ENCODE assay signal across 27 cellular contexts in genomic region chr14:23639891-23640523, GRCh38. TPM values are rescaled to one million over a fixed set of nuclear protein-coding genes. Genes with fewer than 3 reads are reported as not detected.
DNase-seq lines count a peak whose midpoint lies in the region; ATAC-seq, FAIRE-seq and TF ChIP-seq lines count a peak whose summit lies in the region.
"Had no signal": no experiment of that assay in that cellular context is flagged by ENCODE, and none has a peak within 500 bp of the region (broad histone marks: within the 10 kb centered on the region; RNA-seq: fewer than 3 reads in every experiment).

No MANE protein-coding gene starts in this region.

- peaks cover 37% of the 10 kb centered on the region for H3K79me2 ChIP-seq in HepG2 (ENCODE audit: insufficient read depth, low read length)

- H3K4me3 ChIP-seq in HepG2 (replicated peaks in 1 of 3; ENCODE audit: insufficient read depth in 1 of 3, low read depth in 2 of 3, low read length in 3 of 3) (peak overlapping the region in 2 of 3 experiments; percentile 74 to 91; a peak in 4 of 6 replicates), right lobe of liver (no peak overlapping the region), endodermal cell (ENCODE audit: low read length) (no peak overlapping the region), prostate gland (no peak overlapping the region), vagina (no peak overlapping the region)
- H3K4me3 ChIP-seq: A549, BLaER1, GM12878, HAP-1, right atrium auricular region had no signal

- H3K27ac Mint-ChIP-seq in endodermal cell: no peak overlapping the region
- H3K27ac Mint-ChIP-seq: activated B cell treated with CpG ODN at 0.5 μM for 24 hours; activated T-helper 1 cell treated with anti-CD3 and anti-CD28 coated beads, Interleukin-12 subunit alpha, Interleukin-12 subunit beta, Interleukin-2, Interleukin-4 antibody, amounts not matched to agents 30 ng/mL and 10 ng/mL and 1 ng/mL, durations not matched to agents 14 hours and 24 hours and 36 hours; naive B cell had no signal

- no peak overlapping the region for H2AFZ ChIP-seq in HepG2 (ENCODE audit: low read length)

- no peaks in the 10 kb centered on the region; a peak in 1 of 5 replicates for H3K27me3 ChIP-seq in HepG2 (ENCODE audit: control insufficient read depth in 1 of 2, insufficient read depth in 2 of 2, low read length in 2 of 2)
- H3K27me3 ChIP-seq in right lobe of liver: no peaks in the 10 kb centered on the region
- H3K27me3 ChIP-seq in endodermal cell (ENCODE audit: control insufficient read depth, insufficient read depth, low read length, poor library complexity, severe bottlenecking): no peaks in the 10 kb centered on the region
- no peaks in the 10 kb centered on the region for H3K27me3 ChIP-seq in prostate gland (replicated peaks; ENCODE audit: insufficient read depth)
- H3K27me3 ChIP-seq in vagina: no peaks in the 10 kb centered on the region
- H3K27me3 ChIP-seq: BLaER1, right atrium auricular region had no signal

- H3K4me1 Mint-ChIP-seq in endodermal cell: no peaks in the 10 kb centered on the region
- H3K4me1 Mint-ChIP-seq: activated B cell treated with CpG ODN at 0.5 μM for 24 hours had no signal

- peaks cover 43 to 58% of the 10 kb centered on the region in 2 experiments for H3K36me3 ChIP-seq in HepG2 (replicated peaks in 1 of 2; ENCODE audit: control insufficient read depth in 1 of 2, insufficient read depth in 2 of 2, low read length in 2 of 2)
- no peaks in the 10 kb centered on the region for H3K36me3 ChIP-seq in right lobe of liver
- H3K36me3 ChIP-seq in endodermal cell (ENCODE audit: control insufficient read depth, insufficient read depth, low read length): no peaks in the 10 kb centered on the region
- H3K36me3 ChIP-seq in prostate gland: no peaks in the 10 kb centered on the region
- no peaks in the 10 kb centered on the region for H3K36me3 ChIP-seq in vagina
- H3K36me3 ChIP-seq: BLaER1, HAP-1, right atrium auricular region had no signal

- no peak for FAIRE-seq in HepG2 (lab: Jason Lieb, UNC)
- FAIRE-seq: A549, GM12878, urothelium cell line had no signal

- no peaks in the 10 kb centered on the region for H3K9me3 ChIP-seq in HepG2 (ENCODE audit: low read length)
- no peaks in the 10 kb centered on the region for H3K9me3 ChIP-seq in right lobe of liver
- no peaks in the 10 kb centered on the region for H3K9me3 ChIP-seq in endodermal cell (ENCODE audit: control insufficient read depth, low read length)
- no peaks in the 10 kb centered on the region for H3K9me3 ChIP-seq in prostate gland
- no peaks in the 10 kb centered on the region for H3K9me3 ChIP-seq in vagina
- H3K9me3 ChIP-seq: Caco-2, HAP-1 had no signal

- TF ChIP-seq CTCF in HepG2 (CRISPR knock-in tag; IDR thresholded peaks at IDR 0.05) (no peak), right lobe of liver (IDR thresholded peaks at IDR 0.05) (no peak), endodermal cell (conservative IDR thresholded peaks at IDR 0.05) (no peak), prostate gland (IDR thresholded peaks at IDR 0.05) (no peak), vagina (IDR thresholded peaks at IDR 0.05) (no peak)

- POLR2A ChIA-PET in HepG2 (lab: Yijun Ruan, JAX): interaction anchor here (0.7 to 13.7 kb wide), 22 partner anchors 7 to 474 kb away, joined by 3 to 1105 read pairs (median 8); partner anchors contain the start of genes AP1G2, DCAF11, JPH4 and NRL

- BruUV-seq in HepG2 (replicated peaks; lab: Mats Ljungman, UMichigan): no TSS peak

- TF ChIP-seq POLR2A in HepG2 (IDR thresholded peaks at IDR 0.05; ENCODE audit: insufficient read depth in 1 of 2, low read depth in 2 of 2, low read length in 2 of 2): no peak; a peak in 2 of 4 replicates
- TF ChIP-seq POLR2A in right lobe of liver (IDR thresholded peaks at IDR 0.05): no peak
- TF ChIP-seq POLR2A in prostate gland (IDR thresholded peaks at IDR 0.05): no peak
- no peak for TF ChIP-seq POLR2A in vagina (IDR thresholded peaks at IDR 0.05)

- peaks cover 21% of the 10 kb centered on the region for H3K9me3 Mint-ChIP-seq in endodermal cell
- H3K9me3 Mint-ChIP-seq: activated B cell treated with CpG ODN at 0.5 μM for 24 hours; activated T-helper 1 cell treated with anti-CD3 and anti-CD28 coated beads, Interleukin-12 subunit alpha, Interleukin-12 subunit beta, Interleukin-2, Interleukin-4 antibody, amounts not matched to agents 30 ng/mL and 10 ng/mL and 1 ng/mL, durations not matched to agents 14 hours and 24 hours and 36 hours had no signal

- in situ Hi-C loops in HepG2 (cut with HindIII; ENCODE audit: extremely low pct_ligation_motif_present, low pct_unique_long_range_greater_than_20kb): no loop called here

- CTCF ChIA-PET in HepG2 (lab: Yijun Ruan, JAX; ENCODE audit: low intra/inter-chr PET ratio, low total read pairs): interaction anchor here (1.4 kb wide), 1 partner anchor 51 kb away, joined by 3 read pairs; no protein-coding TSS in a partner anchor

- H4K20me1 ChIP-seq in HepG2 (ENCODE audit: insufficient read depth, low read length): peaks cover 85% of the 10 kb centered on the region
- H4K20me1 ChIP-seq: BLaER1 had no signal

- peak overlapping the region; percentile 79; the same call in 1 of the 2 replicates for H3K9ac ChIP-seq in HepG2 (ENCODE audit: insufficient read depth, low read depth, low read length)
- H3K9ac ChIP-seq in endodermal cell (ENCODE audit: extremely low read depth, low read length, poor library complexity, severe bottlenecking): no peak overlapping the region
- H3K9ac ChIP-seq: BLaER1 had no signal

- ATAC-seq in HepG2 (no peak), right lobe of liver (no peak), HG03439 (IDR thresholded peaks at IDR 0.05; ENCODE audit: unreplicated experiment) (no peak)
- ATAC-seq: GM12878 had no signal

- H3K4me1 ChIP-seq in HepG2 (ENCODE audit: insufficient read depth, low read length): peaks cover 71% of the 10 kb centered on the region
- H3K4me1 ChIP-seq in right lobe of liver: no peaks in the 10 kb centered on the region
- no peaks in the 10 kb centered on the region for H3K4me1 ChIP-seq in endodermal cell (ENCODE audit: control insufficient read depth, insufficient read depth, low read length)
- no peaks in the 10 kb centered on the region for H3K4me1 ChIP-seq in prostate gland (replicated peaks)
- H3K4me1 ChIP-seq in vagina: peaks cover 25% of the 10 kb centered on the region
- H3K4me1 ChIP-seq: A549, Caco-2, HAP-1 had no signal

- H3K27me3 Mint-ChIP-seq in endodermal cell (ENCODE audit: insufficient read depth): peaks cover 2% of the 10 kb centered on the region
- H3K27me3 Mint-ChIP-seq: activated B cell treated with CpG ODN at 0.5 μM for 24 hours had no signal

- H3K27ac ChIP-seq in HepG2 (ENCODE audit: extremely low read length, insufficient read depth, low read length) (peak overlapping the region; percentile 59), right lobe of liver (no peak overlapping the region), endodermal cell (ENCODE audit: low read depth, low read length) (no peak overlapping the region), prostate gland (peak overlapping the region; percentile 11 to 12), vagina (peak overlapping the region; percentile 72)
- H3K27ac ChIP-seq: A549, BLaER1, right atrium auricular region had no signal

- WGBS in HepG2 (ENCODE audit: low lambda C conversion rate): 84% methylated on average over 8 of the region's 8 CpGs
- WGBS in right lobe of liver (ENCODE audit: insufficient coverage, low coverage, low lambda C conversion rate, missing lambda C conversion rate): 81% methylated on average over 4 of the region's 8 CpGs
- 91 to 94% methylated on average over 7 to 8 of the region's 8 CpGs for WGBS in endodermal cell (ENCODE audit: insufficient coverage in 1 of 2, insufficient read length in 1 of 2), 2 experiments
- WGBS in prostate gland: 56% methylated on average over 8 of the region's 8 CpGs

- no peak overlapping the region for H3K4me3 Mint-ChIP-seq in endodermal cell
- H3K4me3 Mint-ChIP-seq: activated B cell treated with CpG ODN at 0.5 μM for 24 hours; activated T-helper 1 cell treated with anti-CD3 and anti-CD28 coated beads, Interleukin-12 subunit alpha, Interleukin-12 subunit beta, Interleukin-2, Interleukin-4 antibody, amounts not matched to agents 30 ng/mL and 10 ng/mL and 1 ng/mL, durations not matched to agents 14 hours and 24 hours and 36 hours; naive B cell had no signal

- no peak for TF ChIP-seq RAD21 in HepG2 (CRISPR knock-in tag; IDR thresholded peaks at IDR 0.05)

- intact Hi-C loops in HepG2 (cut with micrococcal nuclease; ENCODE audit: unreplicated experiment): no loop called here
- intact Hi-C loops in right lobe of liver (cut with DNase I): no loop called here
- intact Hi-C loops in prostate gland (cut with DNase I): loop anchor here (10.0 kb wide), 1 partner anchor 215 kb away; no protein-coding TSS in a partner anchor
- intact Hi-C loops in vagina (cut with DNase I): loop anchor here (10.0 kb wide), 1 partner anchor 295 kb away; no protein-coding TSS in a partner anchor

- DNase-seq in HepG2 (ENCODE audit: low spot score) (no peak), right lobe of liver (no peak), endodermal cell (peak; percentile 7), prostate gland (ENCODE audit: low spot score) (no peak), vagina (ENCODE audit: extremely low spot score in 2 of 2) (peak in 1 of 2 donors; percentile 64), NCI-H526 treated with DMSO at 0.1 percent for 48 hours (lab: John Stamatoyannopoulos, UW) (no peak), C1 segment of cervical spinal cord (lab: John Stamatoyannopoulos, UW) (no peak)
- DNase-seq: activated B cell treated with CpG ODN at 0.5 μM for 24 hours; activated CD4-positive, alpha-beta T cell treated with anti-CD3 and anti-CD28 coated beads, Interleukin-2, amount 50 U/mL, for 4 hours; activated naive CD4-positive, alpha-beta T cell treated with anti-CD3 and anti-CD28 coated beads, Interleukin-2, amount 50 U/mL, for 16 hours; anterior cingulate cortex; Caco-2; central memory CD4-positive, alpha-beta T cell; DND-41; naive B cell; stimulated activated CD8-positive, alpha-beta memory T cell treated with anti-CD3 and anti-CD28 coated beads, Interleukin-4, amount 100 ng/mL, for 48 hours had no signal

- H3K4me2 ChIP-seq in HepG2 (ENCODE audit: low read depth, low read length): peak overlapping the region; percentile 80
- H3K4me2 ChIP-seq: A549, BLaER1 had no signal

- TF ChIP-seq EP300 in HepG2 (IDR thresholded peaks at IDR 0.05; ENCODE audit: low read depth in 2 of 2, low read length in 2 of 2) (peak in 1 of 2 experiments; percentile 47; a peak in 1 of 4 replicates), HepG2 (CRISPR knock-in tag; IDR thresholded peaks at IDR 0.05; ENCODE audit: borderline replicate concordance) (no peak)

- no peaks in the 10 kb centered on the region for H3K36me3 Mint-ChIP-seq in endodermal cell (ENCODE audit: low read depth)
- H3K36me3 Mint-ChIP-seq: naive B cell had no signal

RNA-seq across cellular contexts. Expression of gene DHRS2, which starts 3.8 kb away (rescaled TPM):
- total RNA-seq in HepG2 (2016; rRNA removed; fragmentation: Illumina TruSeq; extraction: Trizol) (2,867 and 3,021 TPM in 2 replicates), right lobe of liver (10 to 100 TPM in 1 of 6 experiments, 1 to 10 TPM in 4, under 1 TPM in 1; 0.53 to 12.3 (median 4.2) TPM), endodermal cell (1 to 10 TPM in 1 of 2 donors, under 1 TPM in 1; 0.66 to 1.2 TPM), prostate gland (1 to 10 TPM; 1.2 to 5.9 TPM), vagina (0.25 TPM)
- total RNA-seq in HepG2 (2016; cell fraction: cytosol; rRNA removed; fragmentation: Illumina TruSeq; extraction: Trizol; ENCODE audit: low read depth): 582 and 659 TPM in 2 replicates
- total RNA-seq in HepG2 (2016; cell fraction: insoluble cytoplasmic fraction; rRNA removed; fragmentation: Illumina TruSeq; extraction: Trizol): 2,776 and 3,102 TPM in 2 replicates
- 925 and 1,194 TPM in 2 replicates for total RNA-seq in HepG2 (2016; cell fraction: membrane; rRNA removed; fragmentation: Illumina TruSeq; extraction: Trizol)
- total RNA-seq in HepG2 (2016; cell fraction: nucleus; rRNA removed; fragmentation: Illumina TruSeq; extraction: Trizol): 2,259 and 2,462 TPM in 2 replicates
- polyA plus RNA-seq in HepG2 (2011; rRNA removed): 1,596 and 1,621 TPM in 2 replicates
- polyA plus RNA-seq in HepG2 (2011; cell fraction: cytosol; rRNA removed): 1,194 and 1,328 TPM in 2 replicates
- 2,740 and 3,322 TPM in 2 replicates for polyA plus RNA-seq in HepG2 (2011; cell fraction: nucleus; rRNA removed)
- 740 and 1,093 TPM in 2 replicates for polyA plus RNA-seq in HepG2 (2012)
- 288 and 375 TPM in 2 replicates for polyA plus RNA-seq in HepG2 (2016; cell fraction: cytosol; fragmentation: Illumina TruSeq; extraction: Trizol; ENCODE audit: low read depth)
- polyA plus RNA-seq in HepG2 (2016; cell fraction: insoluble cytoplasmic fraction; fragmentation: Illumina TruSeq; extraction: Trizol; ENCODE audit: low read depth): 2,577 and 2,685 TPM in 2 replicates
- polyA plus RNA-seq in HepG2 (2016; cell fraction: membrane; fragmentation: Illumina TruSeq; extraction: Trizol; ENCODE audit: low read depth): 518 and 720 TPM in 2 replicates
- 3,957 and 4,035 TPM in 2 replicates for polyA plus RNA-seq in HepG2 (2016; cell fraction: nucleus; fragmentation: Illumina TruSeq; extraction: Trizol; ENCODE audit: insufficient read depth, low read depth)
- 4.9 and 1,419 TPM in 2 replicates for polyA minus RNA-seq in HepG2 (2011; rRNA and poly(A)+ RNA removed; ENCODE audit: low replicate concordance)
- polyA minus RNA-seq in HepG2 (2011; cell fraction: cytosol; rRNA and poly(A)+ RNA removed): 390 and 391 TPM in 2 replicates
- polyA minus RNA-seq in HepG2 (2011; cell fraction: nucleus; rRNA and poly(A)+ RNA removed): 1,540 and 1,882 TPM in 2 replicates
- polyA plus RNA-seq in endodermal cell (2013, experiment 1 of 2): 1.4 TPM
- polyA plus RNA-seq in endodermal cell (2013, experiment 2 of 2): 1.1 TPM
- total RNA-seq: activated B cell treated with CpG ODN at 0.5 μM for 24 hours, mesenteric fat pad, OCI-LY7, right atrium auricular region, Right ventricle myocardium inferior had no signal

Comparison
In these comparisons a context has a peak if more than half of its experiments do, and no peak if none do; other contexts are left out.
1. H3K27ac ChIP-seq: peak in HepG2 (single experiment), prostate gland (2 of 2) and vagina (single experiment); none in right lobe of liver (0 of 3) and endodermal cell (single experiment).
2. H3K4me3 ChIP-seq: peak in HepG2 (2 of 3); none in right lobe of liver (0 of 3), endodermal cell (single experiment), prostate gland (0 of 2) and vagina (0 of 2).
3. RNA of gene DHRS2, which starts 3.8 kb away (total RNA-seq): 582 to 3,102 TPM in HepG2; 1.2 to 5.9 TPM in prostate gland, 0.53 to 12.3 TPM in right lobe of liver, 0.66 to 1.2 TPM in endodermal cell and 0.25 TPM in vagina (single experiment); every median in the first group is over 10 times any median in the second.
4. intact Hi-C loops: an anchor here in prostate gland (10.0 kb wide) and vagina (10.0 kb wide); none called in HepG2 and right lobe of liver.